ENCODE assay signal across 8 cellular contexts in genomic region chr20:8454137-8454712, GRCh38.
A peak's percentile ranks its signal among the peaks of the same experiment; 100 is the strongest.
DNase-seq lines count a peak whose midpoint lies in the region; ATAC-seq and TF ChIP-seq lines count a peak whose summit lies in the region.

No MANE protein-coding gene starts in this region.

- POLR2A ChIA-PET in CD8-positive, alpha-beta memory T cell (lab: Charles Lee) = no interaction called here

- H3K4me3 ChIP-seq in lower lobe of right lung (no peak overlapping the region), tibial artery (no peak overlapping the region)
- H3K4me3 ChIP-seq in CD8-positive, alpha-beta memory T cell (ENCODE audit: low read length) = no peak overlapping the region

- H3K36me3 ChIP-seq in lower lobe of right lung (no peaks in the 10 kb centered on the region), tibial artery (no peaks in the 10 kb centered on the region)
- no peaks in the 10 kb centered on the region for H3K36me3 ChIP-seq in CD8-positive, alpha-beta memory T cell (ENCODE audit: insufficient read depth, low read length)

- H3K27ac ChIP-seq in lower lobe of right lung = no peak overlapping the region
- no peak overlapping the region for H3K27ac ChIP-seq in CD8-positive, alpha-beta memory T cell (ENCODE audit: low read depth, low read length)
- H3K27ac ChIP-seq in tibial artery = no peak overlapping the region

- H3K4me1 Mint-ChIP-seq in activated naive CD8-positive, alpha-beta T cell treated with anti-CD3 and anti-CD28 coated beads for 36 hours = no peaks in the 10 kb centered on the region
- H3K4me1 Mint-ChIP-seq in CD8-positive, alpha-beta memory T cell = peaks cover 0 to 12% (median 1%) of the 10 kb centered on the region in 3 donors

- intact Hi-C loops in lower lobe of right lung (cut with DNase I) = no loop called here
- intact Hi-C loops in tibial artery (cut with DNase I; ENCODE audit: low total_unique reads) = no loop called here

- H3K27me3 ChIP-seq in lower lobe of right lung (ENCODE audit: low read depth) (no peaks in the 10 kb centered on the region), tibial artery (no peaks in the 10 kb centered on the region)
- H3K27me3 ChIP-seq in CD8-positive, alpha-beta memory T cell (ENCODE audit: insufficient read depth, low read length, poor library complexity, severe bottlenecking) = no peaks in the 10 kb centered on the region

- no peak overlapping the region for H3K4me3 Mint-ChIP-seq in activated naive CD8-positive, alpha-beta T cell treated with anti-CD3 and anti-CD28 coated beads for 36 hours
- H3K4me3 Mint-ChIP-seq in CD8-positive, alpha-beta memory T cell = peak overlapping the region in 1 of 7 donors; percentile 5

- H3K4me1 ChIP-seq in lower lobe of right lung (no peaks in the 10 kb centered on the region), tibial artery (no peaks in the 10 kb centered on the region)
- H3K4me1 ChIP-seq in CD8-positive, alpha-beta memory T cell (ENCODE audit: insufficient read depth, low read length) = no peaks in the 10 kb centered on the region

- no peaks in the 10 kb centered on the region for H3K36me3 Mint-ChIP-seq in activated naive CD8-positive, alpha-beta T cell treated with anti-CD3 and anti-CD28 coated beads for 36 hours
- peaks cover 0 to 3% (median 0%) of the 10 kb centered on the region in 3 donors for H3K36me3 Mint-ChIP-seq in CD8-positive, alpha-beta memory T cell

- peak; percentile 74 for ATAC-seq in GM19397 (IDR thresholded peaks at IDR 0.05; ENCODE audit: unreplicated experiment)
- ATAC-seq in lower lobe of right lung = no peak
- ATAC-seq in GM19023 (IDR thresholded peaks at IDR 0.05; ENCODE audit: unreplicated experiment) = no peak

- no peaks in the 10 kb centered on the region for H3K27me3 Mint-ChIP-seq in activated naive CD8-positive, alpha-beta T cell treated with anti-CD3 and anti-CD28 coated beads for 36 hours
- H3K27me3 Mint-ChIP-seq in CD8-positive, alpha-beta memory T cell = peaks cover 0 to 2% of the 10 kb centered on the region in 2 donors

- H3K9me3 ChIP-seq in lower lobe of right lung (no peaks in the 10 kb centered on the region), tibial artery (no peaks in the 10 kb centered on the region)
- H3K9me3 ChIP-seq in CD8-positive, alpha-beta memory T cell (ENCODE audit: low read length) = no peaks in the 10 kb centered on the region

- TF ChIP-seq CTCF in lower lobe of right lung (IDR thresholded peaks at IDR 0.05) (peak; percentile 13), tibial artery (IDR thresholded peaks at IDR 0.05) (no peak)

- no peak overlapping the region for H3K27ac Mint-ChIP-seq in activated naive CD8-positive, alpha-beta T cell treated with anti-CD3 and anti-CD28 coated beads for 36 hours
- H3K27ac Mint-ChIP-seq in CD8-positive, alpha-beta memory T cell = peak overlapping the region in 2 of 8 donors; percentile 3 to 25

- CTCF ChIA-PET in CD8-positive, alpha-beta memory T cell (lab: Charles Lee) = no interaction called here

- DNase-seq in EH (ENCODE audit: low read depth) = peak; percentile 95
- peak; percentile 43 for DNase-seq in NCI-H146 treated with DMSO at 0.1 percent for 48 hours (lab: John Stamatoyannopoulos, UW; ENCODE audit: unreplicated experiment)
- peak; percentile 15 for DNase-seq in activated naive CD8-positive, alpha-beta T cell treated with anti-CD3 and anti-CD28 coated beads for 36 hours
- no peak for DNase-seq in lower lobe of right lung
- DNase-seq in CD8-positive, alpha-beta memory T cell = no peak
- DNase-seq in tibial artery = no peak

- H3K9me3 Mint-ChIP-seq in activated naive CD8-positive, alpha-beta T cell treated with anti-CD3 and anti-CD28 coated beads for 36 hours = no peaks in the 10 kb centered on the region
- peaks cover 0 to 2% (median 0%) of the 10 kb centered on the region in 5 donors for H3K9me3 Mint-ChIP-seq in CD8-positive, alpha-beta memory T cell

Comparison
In these comparisons a context has a peak if more than half of its experiments do, and no peak if none do; other contexts are left out.
1. DNase-seq: peak in EH (single experiment), NCI-H146 treated with DMSO at 0.1 percent for 48 hours (single experiment) and activated naive CD8-positive, alpha-beta T cell treated with anti-CD3 and anti-CD28 coated beads for 36 hours (single experiment); none in lower lobe of right lung (single experiment), CD8-positive, alpha-beta memory T cell (0 of 5) and tibial artery (0 of 2).